ENCODE assay signal across 21 cellular contexts in genomic region chr4:41334182-41334581, GRCh38.
DNase-seq lines count a peak whose midpoint lies in the region; ATAC-seq and TF ChIP-seq lines count a peak whose summit lies in the region.
"Had no signal": no experiment of that assay in that cellular context is flagged by ENCODE, and none has a peak within 500 bp of the region (broad histone marks: within the 10 kb centered on the region; RNA-seq: fewer than 3 reads in every experiment).

No MANE protein-coding gene starts in this region.

- no peaks in the 10 kb centered on the region for H3K4me1 Mint-ChIP-seq in activated T-helper 1 cell treated with anti-CD3 and anti-CD28 coated beads, Interleukin-12 subunit alpha, Interleukin-12 subunit beta, Interleukin-2, Interleukin-4 antibody, amounts not matched to agents 30 ng/mL and 10 ng/mL and 1 ng/mL, durations not matched to agents 14 hours and 24 hours and 36 hours (ENCODE audit: low read depth)
- H3K4me1 Mint-ChIP-seq: activated CD4-positive, alpha-beta T cell treated with anti-CD3 and anti-CD28 coated beads for 36 hours; activated naive CD8-positive, alpha-beta T cell treated with anti-CD3 and anti-CD28 coated beads for 36 hours; CD4-positive, CD25-positive, alpha-beta regulatory T cell had no signal

- no peaks in the 10 kb centered on the region for H3K36me3 Mint-ChIP-seq in activated T-helper 1 cell treated with anti-CD3 and anti-CD28 coated beads, Interleukin-12 subunit alpha, Interleukin-12 subunit beta, Interleukin-2, Interleukin-4 antibody, amounts not matched to agents 30 ng/mL and 10 ng/mL and 1 ng/mL, durations not matched to agents 14 hours and 24 hours and 36 hours (ENCODE audit: low read depth)
- H3K36me3 Mint-ChIP-seq: activated naive CD8-positive, alpha-beta T cell treated with anti-CD3 and anti-CD28 coated beads for 36 hours had no signal

- TF ChIP-seq CTCF in VCaP (conservative IDR thresholded peaks at IDR 0.05), result no peak

- H3K9me3 Mint-ChIP-seq in activated T-helper 1 cell treated with anti-CD3 and anti-CD28 coated beads, Interleukin-12 subunit alpha, Interleukin-12 subunit beta, Interleukin-2, Interleukin-4 antibody, amounts not matched to agents 30 ng/mL and 10 ng/mL and 1 ng/mL, durations not matched to agents 14 hours and 24 hours and 36 hours, result peaks cover 2% of the 10 kb centered on the region

- H3K4me3 Mint-ChIP-seq in activated T-helper 1 cell treated with anti-CD3 and anti-CD28 coated beads, Interleukin-12 subunit alpha, Interleukin-12 subunit beta, Interleukin-2, Interleukin-4 antibody, amounts not matched to agents 30 ng/mL and 10 ng/mL and 1 ng/mL, durations not matched to agents 14 hours and 24 hours and 36 hours, result no peak overlapping the region
- H3K4me3 Mint-ChIP-seq: activated CD4-positive, alpha-beta T cell treated with anti-CD3 and anti-CD28 coated beads for 36 hours; activated naive CD8-positive, alpha-beta T cell treated with anti-CD3 and anti-CD28 coated beads for 36 hours; CD4-positive, CD25-positive, alpha-beta regulatory T cell; effector memory CD8-positive, alpha-beta T cell had no signal

- ATAC-seq in GM19395 (IDR thresholded peaks at IDR 0.05; ENCODE audit: unreplicated experiment), result no peak
- ATAC-seq in activated CD4-positive, CD25-positive, alpha-beta regulatory T cell treated with anti-CD3 and anti-CD28 coated beads, Interleukin-2, amount 50 U/mL, for 24 hours, result no peak
- ATAC-seq: activated CD4-positive, alpha-beta T cell treated with anti-CD3 and anti-CD28 coated beads for 36 hours; effector memory CD8-positive, alpha-beta T cell; left colon; stimulated activated naive CD8-positive, alpha-beta T cell treated with anti-CD3 and anti-CD28 coated beads, Interleukin-15, Interleukin-2, amounts not matched to agents 100 U/mL and 50 U/mL, for 24 hours had no signal

- H3K27ac ChIP-seq in VCaP, result peak overlapping the region; percentile 82
- H3K27ac ChIP-seq: tibial artery had no signal

- H3K27ac Mint-ChIP-seq in activated T-helper 1 cell treated with anti-CD3 and anti-CD28 coated beads, Interleukin-12 subunit alpha, Interleukin-12 subunit beta, Interleukin-2, Interleukin-4 antibody, amounts not matched to agents 30 ng/mL and 10 ng/mL and 1 ng/mL, durations not matched to agents 14 hours and 24 hours and 36 hours, result no peak overlapping the region
- H3K27ac Mint-ChIP-seq: activated CD4-positive, alpha-beta T cell treated with anti-CD3 and anti-CD28 coated beads for 36 hours; activated naive CD8-positive, alpha-beta T cell treated with anti-CD3 and anti-CD28 coated beads for 36 hours; CD4-positive, CD25-positive, alpha-beta regulatory T cell; effector memory CD8-positive, alpha-beta T cell had no signal

- intact Hi-C loops in activated T-helper 1 cell treated with anti-CD3 and anti-CD28 coated beads, Interleukin-12 subunit alpha, Interleukin-12 subunit beta, Interleukin-2, Interleukin-4 antibody, amounts not matched to agents 30 ng/mL and 10 ng/mL and 1 ng/mL, durations not matched to agents 14 hours and 24 hours and 36 hours (cut with micrococcal nuclease), result no loop called here

- no peaks in the 10 kb centered on the region for H3K27me3 Mint-ChIP-seq in activated T-helper 1 cell treated with anti-CD3 and anti-CD28 coated beads, Interleukin-12 subunit alpha, Interleukin-12 subunit beta, Interleukin-2, Interleukin-4 antibody, amounts not matched to agents 30 ng/mL and 10 ng/mL and 1 ng/mL, durations not matched to agents 14 hours and 24 hours and 36 hours (ENCODE audit: insufficient read depth)
- H3K27me3 Mint-ChIP-seq: activated naive CD8-positive, alpha-beta T cell treated with anti-CD3 and anti-CD28 coated beads for 36 hours; CD4-positive, CD25-positive, alpha-beta regulatory T cell; effector memory CD8-positive, alpha-beta T cell had no signal

- DNase-seq in DMS79 (lab: John Stamatoyannopoulos, UW) (peak; percentile 50), NCI-H2029 treated with DMSO at 0.1 percent for 48 hours (lab: John Stamatoyannopoulos, UW) (peak; percentile 55), mucosa of gallbladder (ENCODE audit: low spot score) (peak; percentile 68), SHP77 treated with DMSO at 0.1 percent for 48 hours (lab: John Stamatoyannopoulos, UW) (no peak)
- no peak for DNase-seq in activated T-helper 1 cell treated with anti-CD3 and anti-CD28 coated beads, Interleukin-12 subunit alpha, Interleukin-12 subunit beta, Interleukin-2, Interleukin-4 antibody, amounts not matched to agents 30 ng/mL and 10 ng/mL and 1 ng/mL, durations not matched to agents 14 hours and 24 hours and 36 hours (ENCODE audit: low spot score)
- DNase-seq: activated CD4-positive, alpha-beta T cell treated with anti-CD3 and anti-CD28 coated beads for 36 hours; activated naive CD8-positive, alpha-beta T cell treated with anti-CD3 and anti-CD28 coated beads for 36 hours; CD4-positive, CD25-positive, alpha-beta regulatory T cell; effector memory CD8-positive, alpha-beta T cell; glutamatergic neuron; H7; left colon; NCI-H2171 treated with DMSO at 0.1 percent for 48 hours; RPMI8226; small intestine; stimulated activated CD4-positive, alpha-beta T cell treated with anti-CD3 and anti-CD28 coated beads, Interleukin-2, amount 100 ng/mL, for 48 hours; stimulated activated naive CD8-positive, alpha-beta T cell treated with anti-CD3 and anti-CD28 coated beads, Interleukin-15, Interleukin-2, amounts not matched to agents 100 U/mL and 50 U/mL, for 24 hours; tibial artery had no signal

Comparison
In these comparisons a context has a peak if more than half of its experiments do, and no peak if none do; other contexts are left out.
1. DNase-seq: peak in DMS79 (single experiment), NCI-H2029 treated with DMSO at 0.1 percent for 48 hours (single experiment) and mucosa of gallbladder (single experiment); none in activated T-helper 1 cell treated with anti-CD3 and anti-CD28 coated beads, Interleukin-12 subunit alpha, Interleukin-12 subunit beta, Interleukin-2, Interleukin-4 antibody, amounts not matched to agents 30 ng/mL and 10 ng/mL and 1 ng/mL, durations not matched to agents 14 hours and 24 hours and 36 hours (single experiment) and SHP77 treated with DMSO at 0.1 percent for 48 hours (single experiment).